Comparison of ENCODE assay signal across 9 cellular contexts in genomic region chr18:36830141-36830495, GRCh38. TPM values are rescaled to one million over a fixed set of nuclear protein-coding genes. Genes with fewer than 3 reads are reported as not detected.
DNase-seq lines count a peak whose midpoint lies in the region; ATAC-seq and TF ChIP-seq lines count a peak whose summit lies in the region.
"Had no signal": no experiment of that assay in that cellular context is flagged by ENCODE, and none has a peak within 500 bp of the region (broad histone marks: within the 10 kb centered on the region; RNA-seq: fewer than 3 reads in every experiment).

No MANE protein-coding gene starts in this region.

- H3K79me2 ChIP-seq in SU-DHL-6 (ENCODE audit: insufficient read depth, low read length) = peaks cover 26% of the 10 kb centered on the region

- H3K27me3 ChIP-seq in SU-DHL-6 (ENCODE audit: low read length) (no peaks in the 10 kb centered on the region), foreskin keratinocyte (no peaks in the 10 kb centered on the region), suprapubic skin (no peaks in the 10 kb centered on the region)

- H3K9me3 Mint-ChIP-seq in activated CD8-positive, alpha-beta memory T cell treated with anti-CD3 and anti-CD28 coated beads, Interleukin-2, amount 10 ng/mL, durations not matched to agents 7 days and 5 days (ENCODE audit: low read depth) = no peaks in the 10 kb centered on the region

- H3K36me3 Mint-ChIP-seq in activated CD8-positive, alpha-beta memory T cell treated with anti-CD3 and anti-CD28 coated beads, Interleukin-2, amount 10 ng/mL, durations not matched to agents 7 days and 5 days = peaks cover 16% of the 10 kb centered on the region

- no peak overlapping the region for H2AFZ ChIP-seq in SU-DHL-6 (ENCODE audit: low read depth, low read length, severe bottlenecking)

- H3K9me3 ChIP-seq in SU-DHL-6 (ENCODE audit: insufficient read depth, low read length) = no peaks in the 10 kb centered on the region
- no peaks in the 10 kb centered on the region for H3K9me3 ChIP-seq in suprapubic skin

- H3K4me3 Mint-ChIP-seq in activated CD8-positive, alpha-beta memory T cell treated with anti-CD3 and anti-CD28 coated beads, Interleukin-2, amount 10 ng/mL, durations not matched to agents 7 days and 5 days = peak overlapping the region; percentile 92

- H3K4me1 ChIP-seq in foreskin keratinocyte (peaks cover 12% of the 10 kb centered on the region), suprapubic skin (peaks cover 28% of the 10 kb centered on the region)

- no peak for DNase-seq in activated CD8-positive, alpha-beta memory T cell treated with anti-CD3 and anti-CD28 coated beads, Interleukin-2, amount 10 ng/mL, durations not matched to agents 7 days and 5 days
- DNase-seq in activated CD8-positive, alpha-beta memory T cell treated with anti-CD3 and anti-CD28 coated beads, Interleukin-2, amount 50 U/mL, for 4 hours = no peak
- DNase-seq in foreskin keratinocyte (no peak), suprapubic skin (ENCODE audit: low spot score in 2 of 2) (no peak), midbrain (lab: John Stamatoyannopoulos, UW) (no peak)
- no peak for DNase-seq in activated CD8-positive, alpha-beta memory T cell treated with anti-CD3 and anti-CD28 coated beads, Interleukin-2, amount 50 U/mL, for 48 hours
- DNase-seq: MV-4-11 had no signal

- no peaks in the 10 kb centered on the region for H3K27me3 Mint-ChIP-seq in activated CD8-positive, alpha-beta memory T cell treated with anti-CD3 and anti-CD28 coated beads, Interleukin-2, amount 10 ng/mL, durations not matched to agents 7 days and 5 days

- H3K9ac ChIP-seq in SU-DHL-6 (ENCODE audit: low read length) = no peak overlapping the region

- no peak for TF ChIP-seq POLR2A in suprapubic skin (IDR thresholded peaks at IDR 0.05)

- 30% methylated on average over 1 of the region's 1 CpG for WGBS in suprapubic skin

- H4K20me1 ChIP-seq in SU-DHL-6 (ENCODE audit: low read depth, low read length) = no peaks in the 10 kb centered on the region

- peaks cover 37% of the 10 kb centered on the region for H3K4me1 Mint-ChIP-seq in activated CD8-positive, alpha-beta memory T cell treated with anti-CD3 and anti-CD28 coated beads, Interleukin-2, amount 10 ng/mL, durations not matched to agents 7 days and 5 days

- H3K27ac Mint-ChIP-seq in activated CD8-positive, alpha-beta memory T cell treated with anti-CD3 and anti-CD28 coated beads, Interleukin-2, amount 10 ng/mL, durations not matched to agents 7 days and 5 days = peak overlapping the region; percentile 94

- peak overlapping the region; percentile 88 for H3K4me3 ChIP-seq in SU-DHL-6 (ENCODE audit: insufficient read depth, low read length, poor library complexity, severe bottlenecking)
- peak overlapping the region; percentile 62 for H3K4me3 ChIP-seq in suprapubic skin

- H3K9me2 ChIP-seq in SU-DHL-6 (replicated peaks; ENCODE audit: insufficient read depth, low read length) = no peaks in the 10 kb centered on the region

- TF ChIP-seq EP300 in suprapubic skin (IDR thresholded peaks at IDR 0.05) = no peak

- H3K36me3 ChIP-seq in SU-DHL-6 (ENCODE audit: low read length) (no peaks in the 10 kb centered on the region), suprapubic skin (no peaks in the 10 kb centered on the region)

- peak overlapping the region; percentile 64 for H3K4me2 ChIP-seq in SU-DHL-6 (ENCODE audit: low read depth, low read length, poor library complexity, severe bottlenecking)

- H3F3A ChIP-seq in SU-DHL-6 (ENCODE audit: insufficient read depth) = peaks cover 11% of the 10 kb centered on the region

- no peak for ATAC-seq in activated CD8-positive, alpha-beta memory T cell treated with anti-CD3 and anti-CD28 coated beads, Interleukin-2, amount 10 ng/mL, durations not matched to agents 7 days and 5 days
- ATAC-seq in foreskin keratinocyte (no peak), GM21737 (IDR thresholded peaks at IDR 0.05; ENCODE audit: unreplicated experiment) (no peak)

- H3K27ac ChIP-seq in SU-DHL-6 (ENCODE audit: low read depth, low read length) = no peak overlapping the region
- H3K27ac ChIP-seq in foreskin keratinocyte = peak overlapping the region; percentile 55
- no peak overlapping the region for H3K27ac ChIP-seq in suprapubic skin

- no peak for TF ChIP-seq CTCF in SU-DHL-6 (IDR thresholded peaks at IDR 0.05; ENCODE audit: insufficient read depth, low read length, poor library complexity, severe bottlenecking)
- TF ChIP-seq CTCF in foreskin keratinocyte (conservative IDR thresholded peaks at IDR 0.05) = no peak
- no peak for TF ChIP-seq CTCF in suprapubic skin (IDR thresholded peaks at IDR 0.05)

- CTCF ChIA-PET in activated CD8-positive, alpha-beta memory T cell treated with anti-CD3 and anti-CD28 coated beads, Interleukin-2, amount 10 ng/mL, durations not matched to agents 7 days and 5 days (lab: Charles Lee) = interaction anchor here (0.5 to 2.7 kb wide), 5 partner anchors 9 to 71 kb away, joined by 4 to 15 read pairs (median 6); no protein-coding TSS in a partner anchor

RNA-seq across cellular contexts. Expression of gene KIAA1328, which starts 1.2 kb away (rescaled TPM):
- total RNA-seq in activated CD8-positive, alpha-beta memory T cell treated with anti-CD3 and anti-CD28 coated beads, Interleukin-2, amount 10 ng/mL, durations not matched to agents 7 days and 5 days = 10 to 100 TPM in 1 of 2 experiments, 1 to 10 TPM in 1; 8.6 to 11.2 TPM
- total RNA-seq in foreskin keratinocyte = 4.7 and 4.9 TPM in 2 replicates
- 1.9 and 2.1 TPM in 2 replicates for polyA plus RNA-seq in foreskin keratinocyte
- total RNA-seq in suprapubic skin = 10 to 100 TPM; 14.5 to 55.7 (median 21.6) TPM

RNA-seq across cellular contexts. Expression of gene TPGS2, which starts 1.3 kb away (rescaled TPM):
- total RNA-seq in activated CD8-positive, alpha-beta memory T cell treated with anti-CD3 and anti-CD28 coated beads, Interleukin-2, amount 10 ng/mL, durations not matched to agents 7 days and 5 days = 100 to 1,000 TPM; 119 to 120 TPM
- total RNA-seq in foreskin keratinocyte = 113 and 118 TPM in 2 replicates
- polyA plus RNA-seq in foreskin keratinocyte = 124 and 143 TPM in 2 replicates
- total RNA-seq in suprapubic skin = 10 to 100 TPM; 44.0 to 83.4 (median 66.7) TPM
